Comparison of ENCODE assay signal across 19 cellular contexts in the genomic region with DNA sequence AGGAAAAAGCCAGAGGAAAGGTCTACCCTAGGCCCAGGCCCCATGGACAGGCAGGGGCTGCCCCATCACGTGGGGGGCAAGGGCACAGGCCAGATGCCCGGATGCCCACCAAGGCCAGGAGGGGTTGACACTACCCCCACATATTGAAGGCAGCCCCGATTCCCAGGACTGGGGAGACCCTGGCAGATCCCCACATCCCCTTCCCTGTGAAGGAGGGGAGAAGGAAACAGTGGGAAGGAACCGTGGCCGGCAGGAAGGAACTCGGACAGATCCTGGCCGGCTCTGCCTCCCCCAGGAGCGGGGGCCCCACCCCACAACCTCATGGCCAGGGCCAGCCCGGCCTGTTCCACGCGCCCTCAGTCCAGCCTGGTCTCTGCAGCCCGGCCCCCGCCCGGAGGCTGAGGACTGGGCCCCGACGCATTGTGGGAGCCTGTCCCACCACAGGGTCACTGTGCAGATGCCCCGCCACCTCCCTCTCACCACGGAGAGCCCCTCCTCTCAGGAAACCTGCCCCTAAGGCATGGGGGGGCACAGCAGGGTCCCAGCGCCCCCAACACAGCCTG. TPM values are rescaled to one million over a fixed set of nuclear protein-coding genes. Genes with fewer than 3 reads are reported as not detected.
DNase-seq lines count a peak whose midpoint lies in the region; ATAC-seq and TF ChIP-seq lines count a peak whose summit lies in the region.
"Had no signal": no experiment of that assay in that cellular context is flagged by ENCODE, and none has a peak within 500 bp of the region (broad histone marks: within the 10 kb centered on the region; RNA-seq: fewer than 3 reads in every experiment).

No MANE protein-coding gene starts in this region.

- no peaks in the 10 kb centered on the region for H3K36me3 Mint-ChIP-seq in glutamatergic neuron (ENCODE audit: unreplicated experiment)
- H3K36me3 Mint-ChIP-seq in type B pancreatic cell, result no peaks in the 10 kb centered on the region
- no peaks in the 10 kb centered on the region for H3K36me3 Mint-ChIP-seq in activated CD4-positive, alpha-beta T cell treated with anti-CD3 and anti-CD28 coated beads, Interleukin-2, amount 10 ng/mL, durations not matched to agents 7 days and 5 days (ENCODE audit: low read depth)
- H3K36me3 Mint-ChIP-seq: CD8-positive, alpha-beta memory T cell had no signal

- peaks cover 2% of the 10 kb centered on the region for H3K27me3 Mint-ChIP-seq in glutamatergic neuron (ENCODE audit: unreplicated experiment)
- no peaks in the 10 kb centered on the region for H3K27me3 Mint-ChIP-seq in type B pancreatic cell
- no peaks in the 10 kb centered on the region for H3K27me3 Mint-ChIP-seq in activated CD4-positive, alpha-beta T cell treated with anti-CD3 and anti-CD28 coated beads, Interleukin-2, amount 10 ng/mL, durations not matched to agents 7 days and 5 days

- H3K36me3 ChIP-seq in NT2/D1 (ENCODE audit: insufficient read depth, insufficient read length, low read length), result no peaks in the 10 kb centered on the region
- H3K36me3 ChIP-seq in lower lobe of right lung, result peaks cover 4% of the 10 kb centered on the region

- H3K27ac Mint-ChIP-seq in glutamatergic neuron (ENCODE audit: unreplicated experiment) (no peak overlapping the region), type B pancreatic cell (no peak overlapping the region)
- H3K27ac Mint-ChIP-seq in activated CD4-positive, alpha-beta T cell treated with anti-CD3 and anti-CD28 coated beads, Interleukin-2, amount 10 ng/mL, durations not matched to agents 7 days and 5 days, result no peak overlapping the region
- H3K27ac Mint-ChIP-seq: B cell had no signal

- no peak for ATAC-seq in lower lobe of right lung
- ATAC-seq: HepG2, Panc1 had no signal

- peak overlapping the region; percentile 31 for H3K27ac ChIP-seq in lower lobe of right lung

- H3K9me3 Mint-ChIP-seq in glutamatergic neuron (ENCODE audit: unreplicated experiment) (no peaks in the 10 kb centered on the region), type B pancreatic cell (no peaks in the 10 kb centered on the region)
- H3K9me3 Mint-ChIP-seq in activated CD4-positive, alpha-beta T cell treated with anti-CD3 and anti-CD28 coated beads, Interleukin-2, amount 10 ng/mL, durations not matched to agents 7 days and 5 days, result no peaks in the 10 kb centered on the region
- H3K9me3 Mint-ChIP-seq: CD8-positive, alpha-beta memory T cell had no signal

- H3K4me1 ChIP-seq in NT2/D1 (ENCODE audit: insufficient read depth, insufficient read length), result peaks cover 8% of the 10 kb centered on the region
- no peaks in the 10 kb centered on the region for H3K4me1 ChIP-seq in lower lobe of right lung

- intact Hi-C loops in lower lobe of right lung (cut with DNase I), result no loop called here

- H3K4me1 Mint-ChIP-seq in glutamatergic neuron (ENCODE audit: low read depth, unreplicated experiment), result peaks cover 2% of the 10 kb centered on the region
- peaks cover 5% of the 10 kb centered on the region for H3K4me1 Mint-ChIP-seq in type B pancreatic cell (ENCODE audit: unreplicated experiment)
- H3K4me1 Mint-ChIP-seq in activated CD4-positive, alpha-beta T cell treated with anti-CD3 and anti-CD28 coated beads, Interleukin-2, amount 10 ng/mL, durations not matched to agents 7 days and 5 days, result no peaks in the 10 kb centered on the region
- H3K4me1 Mint-ChIP-seq: B cell; CD8-positive, alpha-beta memory T cell had no signal

- no peak overlapping the region for H3K4me3 ChIP-seq in NT2/D1 (ENCODE audit: insufficient read length, low read depth)
- no peak overlapping the region for H3K4me3 ChIP-seq in lower lobe of right lung

- no peak overlapping the region for H3K4me3 Mint-ChIP-seq in glutamatergic neuron (ENCODE audit: unreplicated experiment)
- H3K4me3 Mint-ChIP-seq in type B pancreatic cell, result no peak overlapping the region
- no peak overlapping the region for H3K4me3 Mint-ChIP-seq in activated CD4-positive, alpha-beta T cell treated with anti-CD3 and anti-CD28 coated beads, Interleukin-2, amount 10 ng/mL, durations not matched to agents 7 days and 5 days
- H3K4me3 Mint-ChIP-seq: B cell; CD8-positive, alpha-beta memory T cell had no signal

- CTCF ChIA-PET in activated CD4-positive, alpha-beta T cell treated with anti-CD3 and anti-CD28 coated beads, Interleukin-2, amount 10 ng/mL, durations not matched to agents 7 days and 5 days (lab: Charles Lee), result interaction anchor here (1.2 kb wide), 1 partner anchor 63 kb away, joined by 3 read pairs; a partner anchor contains a TSS

- POLR2A ChIA-PET in activated CD4-positive, alpha-beta T cell treated with anti-CD3 and anti-CD28 coated beads, Interleukin-2, amount 10 ng/mL, durations not matched to agents 7 days and 5 days (lab: Charles Lee), result no interaction called here

- no peak for DNase-seq in NT2/D1 (ENCODE audit: low read depth, low spot score)
- DNase-seq in glutamatergic neuron, result peak; percentile 14
- peak; percentile 37 for DNase-seq in lower lobe of right lung
- DNase-seq in type B pancreatic cell (ENCODE audit: extremely low spot score, unreplicated experiment), result peak; percentile 66
- no peak for DNase-seq in activated CD4-positive, alpha-beta T cell treated with anti-CD3 and anti-CD28 coated beads, Interleukin-2, amount 10 ng/mL, durations not matched to agents 7 days and 5 days
- no peak for DNase-seq in SIG-M5 (lab: John Stamatoyannopoulos, UW)
- no peak for DNase-seq in NCI-H1417 treated with DMSO at 0.1 percent for 48 hours (lab: John Stamatoyannopoulos, UW)
- DNase-seq: MM.1S, NCI-H1105, NCI-H187 treated with DMSO at 0.1 percent for 48 hours, NCI-H2171, NCI-H446 treated with DMSO at 0.1 percent for 48 hours, NCI-H774, SHP77 had no signal

- TF ChIP-seq CTCF in glutamatergic neuron (IDR thresholded peaks at IDR 0.05; ENCODE audit: partially characterized antibody, unreplicated experiment) (no peak), lower lobe of right lung (IDR thresholded peaks at IDR 0.05) (no peak), type B pancreatic cell (conservative IDR thresholded peaks at IDR 0.05) (no peak)

- H3K27me3 ChIP-seq in NT2/D1 (ENCODE audit: insufficient read depth, insufficient read length), result no peaks in the 10 kb centered on the region
- no peaks in the 10 kb centered on the region for H3K27me3 ChIP-seq in lower lobe of right lung (ENCODE audit: low read depth)

- H3K9ac ChIP-seq in NT2/D1 (ENCODE audit: insufficient read length, low read depth), result peak overlapping the region; percentile 61

- H3K9me3 ChIP-seq in NT2/D1 (ENCODE audit: insufficient read depth, low read length) (no peaks in the 10 kb centered on the region), lower lobe of right lung (no peaks in the 10 kb centered on the region)

RNA-seq across cellular contexts. Expression of a gene that starts 41.3 kb away (rescaled TPM):
- total RNA-seq in glutamatergic neuron (ENCODE audit: unreplicated experiment) (1.2 TPM), lower lobe of right lung (0.24 TPM), type B pancreatic cell (ENCODE audit: low replicate concordance) (0.07 and 0.56 TPM in 2 replicates)
- total RNA-seq in activated CD4-positive, alpha-beta T cell treated with anti-CD3 and anti-CD28 coated beads, Interleukin-2, amount 10 ng/mL, durations not matched to agents 7 days and 5 days, result under 1 TPM in 1 of 2 experiments, not detected in 1; 0.05 TPM
- total RNA-seq: B cell; CD8-positive, alpha-beta memory T cell; Daoy; HepG2 had no signal

RNA-seq across cellular contexts. Expression of a gene that starts 45.1 kb away (rescaled TPM):
- total RNA-seq in glutamatergic neuron (ENCODE audit: unreplicated experiment) (49.8 TPM), lower lobe of right lung (50.4 TPM), type B pancreatic cell (ENCODE audit: low replicate concordance) (36.9 and 53.2 TPM in 2 replicates)
- total RNA-seq in activated CD4-positive, alpha-beta T cell treated with anti-CD3 and anti-CD28 coated beads, Interleukin-2, amount 10 ng/mL, durations not matched to agents 7 days and 5 days, result 10 to 100 TPM; 61.1 to 71.3 TPM

Comparison
In these comparisons a context has a peak if more than half of its experiments do, and no peak if none do; other contexts are left out.
1. DNase-seq: peak in glutamatergic neuron (single experiment), lower lobe of right lung (single experiment) and type B pancreatic cell (single experiment); none in NT2/D1 (single experiment), activated CD4-positive, alpha-beta T cell treated with anti-CD3 and anti-CD28 coated beads, Interleukin-2, amount 10 ng/mL, durations not matched to agents 7 days and 5 days (single experiment), SIG-M5 (single experiment) and NCI-H1417 treated with DMSO at 0.1 percent for 48 hours (single experiment).